Comparison of ENCODE assay signal across 8 cellular contexts in genomic region chr4:170259631-170260153, GRCh38.
DNase-seq lines count a peak whose midpoint lies in the region; ATAC-seq and TF ChIP-seq lines count a peak whose summit lies in the region.

No MANE protein-coding gene starts in this region.

- no peaks in the 10 kb centered on the region for H3K9me3 Mint-ChIP-seq in stimulated activated effector memory CD8-positive, alpha-beta T cell treated with anti-CD3 and anti-CD28 coated beads, Interleukin-12 subunit alpha, Interleukin-12 subunit beta, amount 100 ng/mL, for 72 hours

- POLR2A ChIA-PET in AG04449 (lab: Yijun Ruan, JAX) (interaction anchor here (0.6 kb wide), 1 partner anchor 132 kb away, joined by 3 read pairs; no protein-coding TSS in a partner anchor), HEK293 (lab: Yijun Ruan, JAX) (interaction anchor here (0.5 kb wide), 1 partner anchor 70 kb away, joined by 3 read pairs; no protein-coding TSS in a partner anchor), PC-9 (lab: Charles Lee; ENCODE audit: unreplicated experiment) (no interaction called here)

- in situ Hi-C loops in T47D (cut with HindIII; ENCODE audit: low pct_unique_long_range_greater_than_20kb, low sequenced_read_pairs) = no loop called here

- peak; percentile 61 for ATAC-seq in stimulated activated effector memory CD8-positive, alpha-beta T cell treated with anti-CD3 and anti-CD28 coated beads, Interleukin-12 subunit alpha, Interleukin-12 subunit beta, amount 100 ng/mL, for 72 hours

- no peak overlapping the region for H2AFZ ChIP-seq in PC-9

- CTCF ChIA-PET in AG04449 (lab: Yijun Ruan, JAX) (interaction anchor here (0.6 to 6.5 kb wide), 67 partner anchors 10 to 1961 kb away, joined by 3 to 154 read pairs (median 4); no protein-coding TSS in a partner anchor), HEK293 (lab: Yijun Ruan, JAX) (interaction anchor here (0.6 to 4.0 kb wide), 30 partner anchors 11 to 1932 kb away, joined by 3 to 28 read pairs (median 4); no protein-coding TSS in a partner anchor), PC-9 (lab: Charles Lee) (interaction anchor here (0.6 to 0.7 kb wide), 3 partner anchors 10 to 1947 kb away, joined by 3 to 7 read pairs (median 6); no protein-coding TSS in a partner anchor)

- no peak overlapping the region for H3K4me3 ChIP-seq in AG04449 (ENCODE audit: low read depth, low read length)
- no peak overlapping the region for H3K4me3 ChIP-seq in GM12864 (ENCODE audit: low read depth, low read length)
- no peak overlapping the region for H3K4me3 ChIP-seq in HEK293 (ENCODE audit: low read depth, low read length)
- no peak overlapping the region for H3K4me3 ChIP-seq in PC-9

- TF ChIP-seq CTCF in AG04449 (IDR thresholded peaks at IDR 0.05; ENCODE audit: insufficient read depth, low read length, missing control alignments) (peak; percentile 83), GM12864 (IDR thresholded peaks at IDR 0.05; ENCODE audit: low read depth, low read length, missing control alignments) (peak; percentile 81), HEK293 (tag by site-specific recombination; IDR thresholded peaks at IDR 0.05) (peak; percentile 76), LNCAP (IDR thresholded peaks at IDR 0.05) (peak; percentile 91), PC-9 (conservative IDR thresholded peaks at IDR 0.05) (peak; percentile 89)

- no peak overlapping the region for H3K27ac Mint-ChIP-seq in stimulated activated effector memory CD8-positive, alpha-beta T cell treated with anti-CD3 and anti-CD28 coated beads, Interleukin-12 subunit alpha, Interleukin-12 subunit beta, amount 100 ng/mL, for 72 hours

- H3K36me3 Mint-ChIP-seq in stimulated activated effector memory CD8-positive, alpha-beta T cell treated with anti-CD3 and anti-CD28 coated beads, Interleukin-12 subunit alpha, Interleukin-12 subunit beta, amount 100 ng/mL, for 72 hours = no peaks in the 10 kb centered on the region

- H3K79me2 ChIP-seq in PC-9 (ENCODE audit: low read depth) = no peaks in the 10 kb centered on the region

- no peaks in the 10 kb centered on the region for H3K27me3 ChIP-seq in PC-9 (ENCODE audit: insufficient read depth, low read depth)

- no peaks in the 10 kb centered on the region for H3K4me1 ChIP-seq in HEK293 (ENCODE audit: control insufficient read depth, insufficient read depth, low read length)
- no peaks in the 10 kb centered on the region for H3K4me1 ChIP-seq in PC-9 (replicated peaks; ENCODE audit: insufficient read depth)

- no peak overlapping the region for H3K27ac ChIP-seq in HEK293 (ENCODE audit: extremely low read depth, low read depth, low read length)
- H3K27ac ChIP-seq in PC-9 = no peak overlapping the region

- H3K9me2 ChIP-seq in PC-9 (ENCODE audit: insufficient read depth) = no peaks in the 10 kb centered on the region

- DNase-seq in AG04449 (ENCODE audit: low read depth, low spot score) (peak; percentile 74), GM12864 (ENCODE audit: low read depth) (peak; percentile 69), PC-9 (peak; percentile 63 to 70), T47D (ENCODE audit: low read depth in 1 of 2, low spot score in 1 of 2) (peak; percentile 47 to 96), kidney glomerular epithelial cell (lab: John Stamatoyannopoulos, UW) (peak; percentile 91)
- peak; percentile 3 to 58 for DNase-seq in stimulated activated effector memory CD8-positive, alpha-beta T cell treated with anti-CD3 and anti-CD28 coated beads, Interleukin-12 subunit alpha, Interleukin-12 subunit beta, amount 100 ng/mL, for 72 hours (ENCODE audit: low spot score in 2 of 2)

- H3K36me3 ChIP-seq in HEK293 (ENCODE audit: control insufficient read depth in 2 of 2, insufficient read depth in 1 of 2, low read length in 2 of 2) = no peaks in the 10 kb centered on the region
- no peaks in the 10 kb centered on the region for H3K36me3 ChIP-seq in PC-9 (ENCODE audit: low read depth)

- H3K9me3 ChIP-seq in HEK293 (ENCODE audit: control insufficient read depth, insufficient read depth, low read depth, low read length) (no peaks in the 10 kb centered on the region), PC-9 (ENCODE audit: insufficient read depth, low read depth) (no peaks in the 10 kb centered on the region)

- no peaks in the 10 kb centered on the region for H4K20me1 ChIP-seq in PC-9 (ENCODE audit: insufficient read depth)

- H3K4me1 Mint-ChIP-seq in stimulated activated effector memory CD8-positive, alpha-beta T cell treated with anti-CD3 and anti-CD28 coated beads, Interleukin-12 subunit alpha, Interleukin-12 subunit beta, amount 100 ng/mL, for 72 hours = no peaks in the 10 kb centered on the region

- intact Hi-C loops in PC-9 (cut with micrococcal nuclease; ENCODE audit: unreplicated experiment) = loop anchor here (1.0 to 2.0 kb wide), 3 partner anchors 121 to 1943 kb away; no protein-coding TSS in a partner anchor

- no peaks in the 10 kb centered on the region for H3F3A ChIP-seq in PC-9 (ENCODE audit: insufficient read depth, low read depth)

- BruUV-seq in PC-9 (replicated peaks; lab: Mats Ljungman, UMichigan) = no TSS peak

- H3K4me2 ChIP-seq in PC-9 = no peak overlapping the region

- no peak overlapping the region for H3K4me3 Mint-ChIP-seq in stimulated activated effector memory CD8-positive, alpha-beta T cell treated with anti-CD3 and anti-CD28 coated beads, Interleukin-12 subunit alpha, Interleukin-12 subunit beta, amount 100 ng/mL, for 72 hours

TF ChIP-seq in HEK293, 187 proteins besides CTCF, POLR2A, EP300 and RAD21:
- peak; percentile 53; the same call in 1 of the 2 replicates for TF ChIP-seq ZBTB17 (tag by site-specific recombination; IDR thresholded peaks at IDR 0.05)
- peak; percentile 99 for TF ChIP-seq ZNF654 (tag by site-specific recombination; IDR thresholded peaks at IDR 0.05; ENCODE audit: low read depth)
- 0 out of 2 replicates have a peak, but pooled peaks have one; percentile 21 for TF ChIP-seq TRIM28 (IDR thresholded peaks at IDR 0.05; ENCODE audit: borderline replicate concordance, low read length)
- 0 out of 2 replicates have a peak, but pooled peaks have one; percentile 47 for TF ChIP-seq ZNF2 (tag by site-specific recombination; IDR thresholded peaks at IDR 0.05)
- TF ChIP-seq ZNF544 (tag by site-specific recombination; IDR thresholded peaks at IDR 0.05) = no peak
- peak; percentile 85 for TF ChIP-seq ZNF660 (tag by site-specific recombination; IDR thresholded peaks at IDR 0.05)
TF ChIP-seq in HEK293: peak in this region for 5.

Comparison
In these comparisons a context has a peak if more than half of its experiments do, and no peak if none do; other contexts are left out.
1. DNase-seq: peak in every context shown above with its lines; median percentile 91 in kidney glomerular epithelial cell; 74 in AG04449; 72 in T47D; 69 in GM12864; 66 in PC-9; 30 in stimulated activated effector memory CD8-positive, alpha-beta T cell treated with anti-CD3 and anti-CD28 coated beads, Interleukin-12 subunit alpha, Interleukin-12 subunit beta, amount 100 ng/mL, for 72 hours.